ENCODE assay signal across 15 cellular contexts in genomic region chr12:122997343-122998250, GRCh38. TPM values are rescaled to one million over a fixed set of nuclear protein-coding genes. Genes with fewer than 3 reads are reported as not detected.
DNase-seq lines count a peak whose midpoint lies in the region; ATAC-seq and TF ChIP-seq lines count a peak whose summit lies in the region.
"Had no signal": no experiment of that assay in that cellular context is flagged by ENCODE, and none has a peak within 500 bp of the region (broad histone marks: within the 10 kb centered on the region; RNA-seq: fewer than 3 reads in every experiment).

No MANE protein-coding gene starts in this region.

- TF ChIP-seq CTCF in right atrium auricular region (IDR thresholded peaks at IDR 0.05) (no peak), WERI-Rb-1 (IDR thresholded peaks at IDR 0.05; ENCODE audit: low read depth, low read length) (no peak), A673 (conservative IDR thresholded peaks at IDR 0.05; ENCODE audit: low read depth, low read length) (no peak)

- WGBS in right cardiac atrium: 91% methylated on average over 25 of the region's 25 CpGs

- no peaks in the 10 kb centered on the region for H3K9me3 Mint-ChIP-seq in naive thymus-derived CD4-positive, alpha-beta T cell
- H3K9me3 Mint-ChIP-seq: CD4-positive, alpha-beta memory T cell; GM23338; H9 had no signal

- no peak overlapping the region for H3K27ac Mint-ChIP-seq in naive thymus-derived CD4-positive, alpha-beta T cell
- H3K27ac Mint-ChIP-seq: GM23338, H9 had no signal

- no peak for ATAC-seq in right cardiac atrium
- no peak for ATAC-seq in naive thymus-derived CD4-positive, alpha-beta T cell
- ATAC-seq: GM23338 had no signal

- CTCF ChIA-PET in naive thymus-derived CD4-positive, alpha-beta T cell (lab: Charles Lee): no interaction called here
- CTCF ChIA-PET in A673 (lab: Charles Lee): no interaction called here

- peaks cover 2% of the 10 kb centered on the region for H3K4me1 ChIP-seq in right cardiac atrium (ENCODE audit: control insufficient read depth, insufficient read depth, low read length)
- peaks cover 0 to 18% of the 10 kb centered on the region in 2 donors for H3K4me1 ChIP-seq in right atrium auricular region
- no peaks in the 10 kb centered on the region for H3K4me1 ChIP-seq in naive thymus-derived CD4-positive, alpha-beta T cell (ENCODE audit: control insufficient read depth in 2 of 2, insufficient read depth in 2 of 2, low read length in 2 of 2)
- H3K4me1 ChIP-seq in A673 (ENCODE audit: insufficient read depth, low read length, poor library complexity, severe bottlenecking): no peaks in the 10 kb centered on the region
- H3K4me1 ChIP-seq: BE2C had no signal

- no TSS peak for BruUV-seq in A673 (replicated peaks; lab: Mats Ljungman, UMichigan)

- DNase-seq in right cardiac atrium (peak in 2 of 3 donors; percentile 44 to 56), right atrium auricular region (ENCODE audit: low spot score) (no peak), WERI-Rb-1 (no peak), A673 (ENCODE audit: low spot score) (no peak), HuH-7 (ENCODE audit: low spot score) (no peak)
- DNase-seq in naive thymus-derived CD4-positive, alpha-beta T cell: no peak
- DNase-seq in stimulated activated CD4-positive, alpha-beta T cell treated with anti-CD3 and anti-CD28 coated beads, Interleukin-1b, Interleukin-23, amount 100 ng/mL, for 48 hours: no peak
- DNase-seq: BE2C; CD4-positive, alpha-beta memory T cell; DMS153; DMS79 treated with DMSO at 0.1 percent for 48 hours; EL; H9 had no signal

- intact Hi-C loops in right cardiac atrium (cut with DNase I): no loop called here
- intact Hi-C loops in naive thymus-derived CD4-positive, alpha-beta T cell (cut with micrococcal nuclease): no loop called here
- intact Hi-C loops in A673 (cut with micrococcal nuclease; ENCODE audit: unreplicated experiment): no loop called here

- H3K4me3 Mint-ChIP-seq in naive thymus-derived CD4-positive, alpha-beta T cell: no peak overlapping the region
- H3K4me3 Mint-ChIP-seq: CD4-positive, alpha-beta memory T cell; GM23338; H9 had no signal

- H3K27ac ChIP-seq in right cardiac atrium (ENCODE audit: low read length): no peak overlapping the region
- no peak overlapping the region for H3K27ac ChIP-seq in right atrium auricular region
- H3K27ac ChIP-seq in WERI-Rb-1: peak overlapping the region; percentile 40
- peak overlapping the region; percentile 5 for H3K27ac ChIP-seq in naive thymus-derived CD4-positive, alpha-beta T cell (ENCODE audit: low read depth, low read length)
- H3K27ac ChIP-seq in A673 (ENCODE audit: low read depth, low read length, poor library complexity, severe bottlenecking): no peak overlapping the region
- H3K27ac ChIP-seq: C4-2B had no signal

- H3K36me3 ChIP-seq in right atrium auricular region (peaks cover 25% of the 10 kb centered on the region), WERI-Rb-1 (no peaks in the 10 kb centered on the region), A673 (ENCODE audit: insufficient read depth, low read length, poor library complexity, severe bottlenecking) (no peaks in the 10 kb centered on the region)
- peaks cover 0 to 84% (median 6%) of the 10 kb centered on the region in 3 experiments for H3K36me3 ChIP-seq in naive thymus-derived CD4-positive, alpha-beta T cell (ENCODE audit: control insufficient read depth in 2 of 3, insufficient read depth in 3 of 3, low read length in 3 of 3)
- H3K36me3 ChIP-seq: BE2C had no signal

- POLR2A ChIA-PET in naive thymus-derived CD4-positive, alpha-beta T cell (lab: Charles Lee): no interaction called here
- POLR2A ChIA-PET in A673 (lab: Charles Lee; ENCODE audit: low non-redundant PET): no interaction called here

- H3K4me1 Mint-ChIP-seq in naive thymus-derived CD4-positive, alpha-beta T cell: no peaks in the 10 kb centered on the region
- H3K4me1 Mint-ChIP-seq: GM23338 had no signal

- no peak overlapping the region for H3K4me3 ChIP-seq in right cardiac atrium (ENCODE audit: low read length)
- H3K4me3 ChIP-seq in right atrium auricular region: no peak overlapping the region
- no peak overlapping the region for H3K4me3 ChIP-seq in WERI-Rb-1 (ENCODE audit: low read depth, low read length)
- H3K4me3 ChIP-seq in naive thymus-derived CD4-positive, alpha-beta T cell (ENCODE audit: low read length): no peak overlapping the region
- H3K4me3 ChIP-seq in A673 (ENCODE audit: low read depth, low read length, poor library complexity, severe bottlenecking): no peak overlapping the region
- H3K4me3 ChIP-seq: GM23338 had no signal

- H3K9me3 ChIP-seq in right cardiac atrium (ENCODE audit: control insufficient read depth, low read length) (no peaks in the 10 kb centered on the region), right atrium auricular region (no peaks in the 10 kb centered on the region), WERI-Rb-1 (ENCODE audit: severe bottlenecking) (no peaks in the 10 kb centered on the region), A673 (ENCODE audit: low read depth, low read length, poor library complexity, severe bottlenecking) (no peaks in the 10 kb centered on the region)
- no peaks in the 10 kb centered on the region for H3K9me3 ChIP-seq in naive thymus-derived CD4-positive, alpha-beta T cell (ENCODE audit: control insufficient read depth in 2 of 3, low read length in 3 of 3)
- H3K9me3 ChIP-seq: BE2C had no signal

- H3K36me3 Mint-ChIP-seq in naive thymus-derived CD4-positive, alpha-beta T cell: peaks cover 0 to 19% (median 4%) of the 10 kb centered on the region in 5 donors
- H3K36me3 Mint-ChIP-seq: CD4-positive, alpha-beta memory T cell had no signal

- no peaks in the 10 kb centered on the region for H3K27me3 Mint-ChIP-seq in naive thymus-derived CD4-positive, alpha-beta T cell
- H3K27me3 Mint-ChIP-seq: CD4-positive, alpha-beta memory T cell had no signal

- H3K27me3 ChIP-seq in right cardiac atrium (ENCODE audit: control insufficient read depth, insufficient read depth) (no peaks in the 10 kb centered on the region), right atrium auricular region (no peaks in the 10 kb centered on the region), WERI-Rb-1 (ENCODE audit: insufficient read depth, low read depth, severe bottlenecking) (no peaks in the 10 kb centered on the region), A673 (replicated peaks; ENCODE audit: insufficient read depth, low read depth, low read length, poor library complexity) (no peaks in the 10 kb centered on the region)
- H3K27me3 ChIP-seq in naive thymus-derived CD4-positive, alpha-beta T cell (ENCODE audit: control insufficient read depth in 2 of 2, insufficient read depth in 2 of 2, low read length in 2 of 2): no peaks in the 10 kb centered on the region
- H3K27me3 ChIP-seq: BE2C had no signal

RNA-seq across cellular contexts. Expression of gene ARL6IP4, which starts 17.1 kb away (rescaled TPM):
- total RNA-seq in right cardiac atrium (100 to 1,000 TPM; 158 to 185 (median 168) TPM), right atrium auricular region (100 to 1,000 TPM; 157 to 284 TPM), A673 (2021) (180 and 189 TPM in 2 replicates)
- polyA plus RNA-seq in right cardiac atrium: 299 TPM
- 100 to 1,000 TPM; 137 to 189 (median 169) TPM for total RNA-seq in naive thymus-derived CD4-positive, alpha-beta T cell
- polyA plus RNA-seq in naive thymus-derived CD4-positive, alpha-beta T cell: 100 to 1,000 TPM; 201 to 295 TPM

RNA-seq across cellular contexts. Expression of gene OGFOD2, which starts 22.6 kb away (rescaled TPM):
- total RNA-seq in right cardiac atrium: 10 to 100 TPM in 3 of 4 donors, 1 to 10 TPM in 1; 9.6 to 17.8 (median 14.7) TPM
- 14.6 TPM for polyA plus RNA-seq in right cardiac atrium
- total RNA-seq in right atrium auricular region: 1 to 10 TPM; 4.9 to 6.8 TPM
- 10 to 100 TPM; 17.4 to 49.1 (median 27.2) TPM for total RNA-seq in naive thymus-derived CD4-positive, alpha-beta T cell
- polyA plus RNA-seq in naive thymus-derived CD4-positive, alpha-beta T cell: 10 to 100 TPM; 16.8 to 19.5 TPM
- total RNA-seq in A673 (2021): 18.2 and 22.2 TPM in 2 replicates

RNA-seq across cellular contexts. Expression of gene ABCB9, which starts 31.3 kb away (rescaled TPM):
- total RNA-seq in right cardiac atrium (1 to 10 TPM; 6.0 to 7.0 (median 6.7) TPM), right atrium auricular region (1 to 10 TPM; 4.9 to 5.7 TPM), A673 (2021) (8.9 and 10.6 TPM in 2 replicates)
- polyA plus RNA-seq in right cardiac atrium: 5.2 TPM
- total RNA-seq in naive thymus-derived CD4-positive, alpha-beta T cell: 1 to 10 TPM; 6.2 to 8.9 (median 7.1) TPM
- polyA plus RNA-seq in naive thymus-derived CD4-positive, alpha-beta T cell: 1 to 10 TPM in 1 of 2 donors, under 1 TPM in 1; 0.74 to 1.5 TPM

Comparison
In these comparisons a context has a peak if more than half of its experiments do, and no peak if none do; other contexts are left out.
1. DNase-seq: peak in right cardiac atrium (2 of 3); none in right atrium auricular region (single experiment), WERI-Rb-1 (single experiment), naive thymus-derived CD4-positive, alpha-beta T cell (0 of 9), A673 (single experiment), HuH-7 (single experiment) and stimulated activated CD4-positive, alpha-beta T cell treated with anti-CD3 and anti-CD28 coated beads, Interleukin-1b, Interleukin-23, amount 100 ng/mL, for 48 hours (single experiment).
2. H3K27ac ChIP-seq: peak in WERI-Rb-1 (single experiment) and naive thymus-derived CD4-positive, alpha-beta T cell (single experiment); none in right cardiac atrium (single experiment), right atrium auricular region (0 of 2) and A673 (single experiment).